ENCODE assay signal across 7 cellular contexts in the genomic region with DNA sequence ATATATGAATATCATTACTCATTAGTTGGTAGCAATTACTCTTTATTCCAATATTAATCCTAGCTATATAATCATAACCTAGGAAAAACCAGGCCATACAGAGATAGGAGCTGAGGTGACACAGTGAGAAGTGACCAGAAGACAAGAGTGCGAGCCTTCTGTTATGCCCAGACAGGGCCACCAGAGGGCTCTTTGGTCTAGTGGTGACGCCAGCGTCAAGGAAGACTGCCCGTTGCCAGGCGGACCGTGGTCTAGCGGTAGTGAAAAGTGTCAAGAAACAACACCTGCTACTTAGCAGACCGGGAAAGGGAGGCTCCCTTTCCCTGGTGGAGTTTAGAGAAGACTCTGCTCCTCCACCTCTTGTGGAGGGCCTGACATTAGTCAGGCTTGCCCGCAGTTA. TPM values are rescaled to one million over a fixed set of nuclear protein-coding genes. Genes with fewer than 3 reads are reported as not detected.
A peak's percentile ranks its signal among the peaks of the same experiment; 100 is the strongest.
DNase-seq lines count a peak whose midpoint lies in the region; ATAC-seq and TF ChIP-seq lines count a peak whose summit lies in the region.
"Not testable (repeated sequence)": the region's sequence is repeated elsewhere in the genome, so short reads cannot be mapped to it uniquely, and the experiment has no call there.

No MANE protein-coding gene starts in this region.

- H3F3A ChIP-seq in DOHH2 (ENCODE audit: control insufficient read depth, insufficient read depth); neural progenitor cell (ENCODE audit: low read depth): not testable (repeated sequence)

- DNase-seq in KBM-7 (peak; percentile 33), OCI-M1 (lab: John Stamatoyannopoulos, UW) (peak; percentile 53), choroid plexus epithelial cell (ENCODE audit: low read depth) (peak; percentile 33), right cardiac atrium (peak; percentile 36 to 74 (median 64)), neural progenitor cell (ENCODE audit: low spot score) (peak; percentile 38)
- DNase-seq in activated CD4-positive, alpha-beta T cell treated with anti-CD3 and anti-CD28 coated beads, Interleukin-2, amount 50 U/mL, for 48 hours, result peak; percentile 18 to 43

- H3K79me2 ChIP-seq in DOHH2 (ENCODE audit: control insufficient read depth, low read length); neural progenitor cell (ENCODE audit: low read depth): not testable (repeated sequence)

- H3K27ac Mint-ChIP-seq in neural progenitor cell, result not testable (repeated sequence)

- not testable (repeated sequence) for H3K4me3 Mint-ChIP-seq in neural progenitor cell

- TF ChIP-seq CTCF in DOHH2 (IDR thresholded peaks at IDR 0.05; ENCODE audit: low read depth, low read length, poor library complexity, severe bottlenecking) (peak; percentile 56), choroid plexus epithelial cell (conservative IDR thresholded peaks at IDR 0.05; ENCODE audit: low read depth, low read length) (peak; percentile 59), neural progenitor cell (IDR thresholded peaks at IDR 0.05) (peak; percentile 31)

- H3K36me3 Mint-ChIP-seq in neural progenitor cell, result not testable (repeated sequence)

- peaks cover 16% of the 10 kb centered on the region for H3K27me3 Mint-ChIP-seq in neural progenitor cell (ENCODE audit: insufficient read depth, low read depth)

- peaks cover 10% of the 10 kb centered on the region for H3K9me3 Mint-ChIP-seq in neural progenitor cell

- H3K4me1 Mint-ChIP-seq in neural progenitor cell, result not testable (repeated sequence)

- in situ Hi-C loops in KBM-7 (cut with MboI; ENCODE audit: low pct_unique_long_range_greater_than_20kb, low sequenced_read_pairs), result not testable (repeated sequence)

- ATAC-seq in right cardiac atrium, result not testable (repeated sequence)

- not testable (repeated sequence) for H2AFZ ChIP-seq in neural progenitor cell (replicated peaks)

- not testable (repeated sequence) for H3K36me3 ChIP-seq in DOHH2 (ENCODE audit: control insufficient read depth, low read length); neural progenitor cell

- not testable (repeated sequence) for H3K4me2 ChIP-seq in DOHH2 (ENCODE audit: low read length); neural progenitor cell

- H3K9me3 ChIP-seq in DOHH2 (ENCODE audit: control insufficient read depth, insufficient read depth, low read length); right cardiac atrium (ENCODE audit: control insufficient read depth, low read length); neural progenitor cell (ENCODE audit: low read depth): not testable (repeated sequence)

- not testable (repeated sequence) for H3K4me1 ChIP-seq in DOHH2 (ENCODE audit: control insufficient read depth, low read length); right cardiac atrium (ENCODE audit: control insufficient read depth, insufficient read depth, low read length); neural progenitor cell

- not testable (repeated sequence) for H3K27ac ChIP-seq in DOHH2 (ENCODE audit: low read depth, low read length); right cardiac atrium (ENCODE audit: low read length); neural progenitor cell

- intact Hi-C loops in right cardiac atrium (cut with DNase I), result not testable (repeated sequence)

- not testable (repeated sequence) for H3K9ac ChIP-seq in neural progenitor cell

- 48% methylated on average over 9 of the region's 9 CpGs for WGBS in right cardiac atrium

- not testable (repeated sequence) for H3K9me2 ChIP-seq in DOHH2 (replicated peaks; ENCODE audit: control insufficient read depth, low read length)

- H3K4me3 ChIP-seq in DOHH2 (ENCODE audit: low read length); choroid plexus epithelial cell (ENCODE audit: low read depth, low read length); right cardiac atrium (ENCODE audit: low read length); neural progenitor cell: not testable (repeated sequence)

- H4K20me1 ChIP-seq in DOHH2 (ENCODE audit: control insufficient read depth, insufficient read depth, low read depth, low read length); neural progenitor cell (ENCODE audit: low read depth): not testable (repeated sequence)

- H3K27me3 ChIP-seq in DOHH2 (ENCODE audit: control insufficient read depth, low read length), result peaks cover 34% of the 10 kb centered on the region
- not testable (repeated sequence) for H3K27me3 ChIP-seq in right cardiac atrium (ENCODE audit: control insufficient read depth, insufficient read depth); neural progenitor cell

RNA-seq across cellular contexts. Expression of gene ERCC4, which starts 15.1 kb away (rescaled TPM):
- 10 to 100 TPM in 2 of 4 donors, 1 to 10 TPM in 2; 9.2 to 14.4 (median 10.6) TPM for total RNA-seq in right cardiac atrium
- 2.3 TPM for polyA plus RNA-seq in right cardiac atrium
- 7.7 and 11.4 TPM in 2 replicates for total RNA-seq in neural progenitor cell (ENCODE audit: low replicate concordance)
